Comparison of ENCODE assay signal across 11 cellular contexts in genomic region chr16:89476811-89477261, GRCh38. TPM values are rescaled to one million over a fixed set of nuclear protein-coding genes. Genes with fewer than 3 reads are reported as not detected.
DNase-seq lines count a peak whose midpoint lies in the region; ATAC-seq and TF ChIP-seq lines count a peak whose summit lies in the region.
"Had no signal": no experiment of that assay in that cellular context is flagged by ENCODE, and none has a peak within 500 bp of the region (broad histone marks: within the 10 kb centered on the region; RNA-seq: fewer than 3 reads in every experiment).

No MANE protein-coding gene starts in this region.

- H3K27ac Mint-ChIP-seq in activated CD4-positive, alpha-beta T cell treated with anti-CD3 and anti-CD28 coated beads, Interleukin-2, amount 10 ng/mL, durations not matched to agents 24 days and 14 days: peak overlapping the region; percentile 51
- H3K27ac Mint-ChIP-seq in activated CD8-positive, alpha-beta T cell treated with anti-CD3 and anti-CD28 coated beads, Interleukin-2, amount 10 ng/mL, durations not matched to agents 7 days and 5 days: peak overlapping the region; percentile 8

- peaks cover 22% of the 10 kb centered on the region for H3K4me1 ChIP-seq in smooth muscle cell (ENCODE audit: low read depth)

- no peaks in the 10 kb centered on the region for H3K36me3 ChIP-seq in smooth muscle cell (ENCODE audit: low read depth)
- H3K36me3 ChIP-seq: upper lobe of right lung had no signal

- H3K27me3 ChIP-seq in smooth muscle cell (ENCODE audit: low read depth): no peaks in the 10 kb centered on the region
- H3K27me3 ChIP-seq: upper lobe of right lung had no signal

- TF ChIP-seq CTCF in smooth muscle cell (IDR thresholded peaks at IDR 0.05; ENCODE audit: borderline replicate concordance, insufficient read depth, poor library complexity, severe bottlenecking): no peak

- CTCF ChIA-PET in activated CD8-positive, alpha-beta T cell treated with anti-CD3 and anti-CD28 coated beads, Interleukin-2, amount 10 ng/mL, durations not matched to agents 7 days and 5 days (lab: Charles Lee): interaction anchor here (0.6 to 0.7 kb wide), 3 partner anchors 9 to 81 kb away, joined by 3 to 4 read pairs (median 3); no protein-coding TSS in a partner anchor

- peak overlapping the region; percentile 13 for H3K4me3 Mint-ChIP-seq in activated CD4-positive, alpha-beta T cell treated with anti-CD3 and anti-CD28 coated beads, Interleukin-2, amount 10 ng/mL, durations not matched to agents 24 days and 14 days
- H3K4me3 Mint-ChIP-seq in activated CD8-positive, alpha-beta T cell treated with anti-CD3 and anti-CD28 coated beads, Interleukin-2, amount 10 ng/mL, durations not matched to agents 7 days and 5 days: no peak overlapping the region

- POLR2A ChIA-PET in activated CD8-positive, alpha-beta T cell treated with anti-CD3 and anti-CD28 coated beads, Interleukin-2, amount 10 ng/mL, durations not matched to agents 7 days and 5 days (lab: Charles Lee): interaction anchor here (1.1 kb wide), 1 partner anchor 14 kb away, joined by 4 read pairs; no protein-coding TSS in a partner anchor

- WGBS in smooth muscle cell (ENCODE audit: low lambda C conversion rate): 85% methylated on average over 10 of the region's 10 CpGs

- intact Hi-C loops in activated CD4-positive, alpha-beta T cell treated with anti-CD3 and anti-CD28 coated beads, Interleukin-2, amount 10 ng/mL, durations not matched to agents 24 days and 14 days (cut with micrococcal nuclease): no loop called here
- intact Hi-C loops in posterior cingulate gyrus (cut with DNase I): no loop called here

- no peak overlapping the region for H3K4me2 ChIP-seq in smooth muscle cell

- H3K9ac ChIP-seq in smooth muscle cell (ENCODE audit: low read depth): no peak overlapping the region
- H3K9ac ChIP-seq: parathyroid adenoma had no signal

- peaks cover 100% of the 10 kb centered on the region for H3K79me2 ChIP-seq in smooth muscle cell (ENCODE audit: low read depth)

- no peaks in the 10 kb centered on the region for H3K27me3 Mint-ChIP-seq in activated CD4-positive, alpha-beta T cell treated with anti-CD3 and anti-CD28 coated beads, Interleukin-2, amount 10 ng/mL, durations not matched to agents 24 days and 14 days
- no peaks in the 10 kb centered on the region for H3K27me3 Mint-ChIP-seq in activated CD8-positive, alpha-beta T cell treated with anti-CD3 and anti-CD28 coated beads, Interleukin-2, amount 10 ng/mL, durations not matched to agents 7 days and 5 days (ENCODE audit: low read depth)

- no peak overlapping the region for H3K4me3 ChIP-seq in smooth muscle cell
- H3K4me3 ChIP-seq: upper lobe of right lung had no signal

- H3K27ac ChIP-seq in smooth muscle cell (ENCODE audit: low read depth): peak overlapping the region; percentile 89
- H3K27ac ChIP-seq: parathyroid adenoma, upper lobe of right lung had no signal

- no peaks in the 10 kb centered on the region for H3K9me3 ChIP-seq in smooth muscle cell (replicated peaks; ENCODE audit: low read depth)
- H3K9me3 ChIP-seq: upper lobe of right lung had no signal

- H2AFZ ChIP-seq in smooth muscle cell (ENCODE audit: low read depth): no peak overlapping the region
- H2AFZ ChIP-seq: parathyroid adenoma had no signal

- DNase-seq in activated CD4-positive, alpha-beta T cell treated with anti-CD3 and anti-CD28 coated beads, Interleukin-2, amount 10 ng/mL, durations not matched to agents 24 days and 14 days: no peak
- no peak for DNase-seq in activated CD4-positive, alpha-beta T cell treated with anti-CD3 and anti-CD28 coated beads, Interleukin-2, amount 50 U/mL, for 48 hours
- no peak for DNase-seq in activated CD8-positive, alpha-beta T cell treated with anti-CD3 and anti-CD28 coated beads, Interleukin-2, amount 10 ng/mL, durations not matched to agents 7 days and 5 days
- DNase-seq in smooth muscle cell (lab: John Stamatoyannopoulos, UW; ENCODE audit: unreplicated experiment) (no peak), posterior cingulate gyrus (no peak)
- DNase-seq: SW 1271, upper lobe of right lung had no signal

- peaks cover 25% of the 10 kb centered on the region for H3K36me3 Mint-ChIP-seq in activated CD4-positive, alpha-beta T cell treated with anti-CD3 and anti-CD28 coated beads, Interleukin-2, amount 10 ng/mL, durations not matched to agents 24 days and 14 days (ENCODE audit: low read depth)
- peaks cover 38% of the 10 kb centered on the region for H3K36me3 Mint-ChIP-seq in activated CD8-positive, alpha-beta T cell treated with anti-CD3 and anti-CD28 coated beads, Interleukin-2, amount 10 ng/mL, durations not matched to agents 7 days and 5 days (ENCODE audit: low read depth)

- peaks cover 100% of the 10 kb centered on the region for H4K20me1 ChIP-seq in smooth muscle cell (ENCODE audit: low read depth)

- peaks cover 63% of the 10 kb centered on the region for H3K4me1 Mint-ChIP-seq in activated CD4-positive, alpha-beta T cell treated with anti-CD3 and anti-CD28 coated beads, Interleukin-2, amount 10 ng/mL, durations not matched to agents 24 days and 14 days
- H3K4me1 Mint-ChIP-seq in activated CD8-positive, alpha-beta T cell treated with anti-CD3 and anti-CD28 coated beads, Interleukin-2, amount 10 ng/mL, durations not matched to agents 7 days and 5 days (ENCODE audit: low read depth): peaks cover 89% of the 10 kb centered on the region

- H3F3A ChIP-seq in smooth muscle cell (ENCODE audit: low read depth): peaks cover 13% of the 10 kb centered on the region

- H3K9me3 Mint-ChIP-seq in activated CD4-positive, alpha-beta T cell treated with anti-CD3 and anti-CD28 coated beads, Interleukin-2, amount 10 ng/mL, durations not matched to agents 24 days and 14 days: peaks cover 3% of the 10 kb centered on the region
- H3K9me3 Mint-ChIP-seq in activated CD8-positive, alpha-beta T cell treated with anti-CD3 and anti-CD28 coated beads, Interleukin-2, amount 10 ng/mL, durations not matched to agents 7 days and 5 days (ENCODE audit: insufficient read depth): peaks cover 3% of the 10 kb centered on the region

- ATAC-seq in HG03196 (IDR thresholded peaks at IDR 0.05; ENCODE audit: unreplicated experiment): peak; percentile 66
- peak; percentile 27 for ATAC-seq in activated CD8-positive, alpha-beta T cell treated with anti-CD3 and anti-CD28 coated beads, Interleukin-2, amount 10 ng/mL, durations not matched to agents 7 days and 5 days
- no peak for ATAC-seq in HG02623 (IDR thresholded peaks at IDR 0.05; ENCODE audit: unreplicated experiment)
- ATAC-seq in HG02870 (IDR thresholded peaks at IDR 0.05; ENCODE audit: unreplicated experiment): no peak

RNA-seq across cellular contexts. Expression of gene ANKRD11, which starts 13.5 kb away (rescaled TPM):
- 152 TPM in 2 replicates for total RNA-seq in activated CD4-positive, alpha-beta T cell treated with anti-CD3 and anti-CD28 coated beads, Interleukin-2, amount 10 ng/mL, durations not matched to agents 24 days and 14 days
- 100 to 1,000 TPM; 157 to 175 TPM for total RNA-seq in activated CD8-positive, alpha-beta T cell treated with anti-CD3 and anti-CD28 coated beads, Interleukin-2, amount 10 ng/mL, durations not matched to agents 7 days and 5 days
- 31.5 and 43.2 TPM in 2 replicates for total RNA-seq in smooth muscle cell
- 105 and 118 TPM in 2 replicates for polyA plus RNA-seq in smooth muscle cell

RNA-seq across cellular contexts. Expression of gene SPG7, which starts 31.4 kb away (rescaled TPM):
- 109 and 110 TPM in 2 replicates for total RNA-seq in activated CD4-positive, alpha-beta T cell treated with anti-CD3 and anti-CD28 coated beads, Interleukin-2, amount 10 ng/mL, durations not matched to agents 24 days and 14 days
- 10 to 100 TPM; 94.7 to 98.4 TPM for total RNA-seq in activated CD8-positive, alpha-beta T cell treated with anti-CD3 and anti-CD28 coated beads, Interleukin-2, amount 10 ng/mL, durations not matched to agents 7 days and 5 days
- total RNA-seq in smooth muscle cell: 49.3 and 94.6 TPM in 2 replicates
- 61.4 and 75.4 TPM in 2 replicates for polyA plus RNA-seq in smooth muscle cell

Comparison
In these comparisons a context has a peak if more than half of its experiments do, and no peak if none do; other contexts are left out.
1. ATAC-seq: peak in HG03196 (single experiment) and activated CD8-positive, alpha-beta T cell treated with anti-CD3 and anti-CD28 coated beads, Interleukin-2, amount 10 ng/mL, durations not matched to agents 7 days and 5 days (single experiment); none in HG02623 (single experiment) and HG02870 (single experiment).